In the genomic region with DNA sequence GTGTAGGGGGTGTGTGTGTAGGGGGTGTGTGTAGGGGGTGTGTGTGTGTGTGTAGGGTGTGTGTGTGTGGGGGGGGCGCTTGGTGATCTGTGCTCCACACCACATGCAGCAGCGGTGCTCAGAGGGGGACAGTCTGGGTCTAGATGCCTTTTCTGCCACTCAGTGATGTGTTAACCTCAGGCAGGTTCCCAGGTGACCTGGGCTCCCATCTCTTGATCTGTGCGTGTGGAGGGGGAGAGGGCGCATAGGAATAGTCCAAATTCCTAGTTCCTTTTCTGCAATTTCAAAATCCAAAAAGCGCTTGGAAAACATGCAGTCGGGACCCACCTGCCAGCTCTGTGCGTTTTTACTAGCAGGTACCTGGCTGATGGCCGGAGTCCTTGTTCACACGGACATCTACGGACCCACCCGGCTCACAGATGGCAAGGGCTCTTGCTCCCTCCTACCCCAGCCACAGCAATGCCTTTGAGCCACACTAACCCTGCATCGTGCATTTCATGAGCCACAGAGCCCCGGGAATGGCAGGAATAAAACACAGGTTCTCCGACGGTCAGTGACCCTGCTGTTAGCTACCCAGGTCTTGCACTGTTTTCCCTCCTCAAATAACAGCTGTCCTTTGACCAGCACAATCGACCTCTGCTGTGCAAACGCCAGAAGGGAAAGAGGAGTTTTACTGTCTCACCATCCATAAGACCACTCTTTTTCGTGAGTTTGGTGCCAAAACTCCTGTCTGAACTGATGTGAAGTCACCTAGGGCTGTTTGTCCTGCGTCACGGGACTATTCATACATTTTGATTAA, we compare ENCODE assay signal across 29 cellular contexts.
"Had no signal": no experiment of that assay in that cellular context is flagged by ENCODE, and none has a peak within 500 bp of the region (broad histone marks: within the 10 kb centered on the region; RNA-seq: fewer than 3 reads in every experiment).

No MANE protein-coding gene starts in this region.

- ATAC-seq: activated naive CD4-positive, alpha-beta T cell treated with anti-CD3 and anti-CD28 coated beads, Interleukin-2, amount 50 U/mL, for 72 hours; activated T-cell treated with anti-CD3 and anti-CD28 coated beads, Interleukin-2, amount 50 U/mL, for 4 hours; body of pancreas had no signal

- DNase-seq: activated B cell treated with CpG ODN at 0.5 μM for 24 hours; activated CD4-positive, alpha-beta memory T cell treated with anti-CD3 and anti-CD28 coated beads for 36 hours; activated CD4-positive, alpha-beta T cell treated with anti-CD3 and anti-CD28 coated beads for 4 hours; activated CD4-positive, alpha-beta T cell treated with anti-CD3 and anti-CD28 coated beads, Interleukin-2, amount 50 U/mL, for 1 hour; activated CD4-positive, CD25-positive, alpha-beta regulatory T cell treated with anti-CD3 and anti-CD28 coated beads, Interleukin-2, amount 50 U/mL, for 72 hours; activated CD8-positive, alpha-beta memory T cell treated with anti-CD3 and anti-CD28 coated beads, Interleukin-2, amount 50 U/mL, for 4 hours; activated gamma-delta T cell treated with Interleukin-2 at 50 U/mL for 16 hours; activated naive CD4-positive, alpha-beta T cell treated with anti-CD3 and anti-CD28 coated beads for 36 hours; activated T-cell treated with anti-CD3 and anti-CD28 coated beads for 4 hours; activated T-cell treated with anti-CD3 and anti-CD28 coated beads, Interleukin-2, amount 50 U/mL, for 4 hours; adrenal gland; body of pancreas; central memory CD4-positive, alpha-beta T cell; NCI-H1105; NCI-H1417 treated with DMSO at 0.1 percent for 48 hours; NCI-H1694 treated with DMSO at 0.1 percent for 48 hours; NCI-H2029; NCI-H510A; NCI-H526 treated with DMSO at 0.1 percent for 48 hours; OCI-M1; Right ventricle myocardium superior; SW 1271; T-helper 1 cell; T-helper 2 cell; T-helper 9 cell had no signal

- H3K36me3 Mint-ChIP-seq: activated CD4-positive, alpha-beta memory T cell treated with anti-CD3 and anti-CD28 coated beads for 36 hours; activated naive CD4-positive, alpha-beta T cell treated with anti-CD3 and anti-CD28 coated beads, Interleukin-2, amount 50 U/mL, for 72 hours had no signal

- H3K9me3 ChIP-seq: adrenal gland, body of pancreas had no signal

- FAIRE-seq: astrocyte had no signal

- H3K27ac ChIP-seq: adrenal gland, body of pancreas, VCaP had no signal

- H3K27ac Mint-ChIP-seq: activated B cell treated with CpG ODN at 0.5 μM for 24 hours; activated CD4-positive, alpha-beta memory T cell treated with anti-CD3 and anti-CD28 coated beads for 36 hours; activated naive CD4-positive, alpha-beta T cell treated with anti-CD3 and anti-CD28 coated beads for 36 hours; activated naive CD4-positive, alpha-beta T cell treated with anti-CD3 and anti-CD28 coated beads, Interleukin-2, amount 50 U/mL, for 72 hours; activated T-helper 1 cell treated with anti-CD3 and anti-CD28 coated beads, Interleukin-12 subunit alpha, Interleukin-12 subunit beta, Interleukin-2, Interleukin-4 antibody, amounts not matched to agents 30 ng/mL and 10 ng/mL and 1 ng/mL, durations not matched to agents 14 hours and 24 hours and 36 hours had no signal

- H3K9me3 Mint-ChIP-seq: activated B cell treated with CpG ODN at 0.5 μM for 24 hours; activated CD4-positive, alpha-beta memory T cell treated with anti-CD3 and anti-CD28 coated beads for 36 hours; activated naive CD4-positive, alpha-beta T cell treated with anti-CD3 and anti-CD28 coated beads for 36 hours; activated naive CD4-positive, alpha-beta T cell treated with anti-CD3 and anti-CD28 coated beads, Interleukin-2, amount 50 U/mL, for 72 hours; activated T-cell treated with anti-CD3 and anti-CD28 coated beads, Interleukin-2, amount 50 U/mL, for 4 hours; activated T-helper 1 cell treated with anti-CD3 and anti-CD28 coated beads, Interleukin-12 subunit alpha, Interleukin-12 subunit beta, Interleukin-2, Interleukin-4 antibody, amounts not matched to agents 30 ng/mL and 10 ng/mL and 1 ng/mL, durations not matched to agents 14 hours and 24 hours and 36 hours had no signal

- H3K4me3 ChIP-seq: adrenal gland, body of pancreas had no signal

- H3K4me3 Mint-ChIP-seq: activated B cell treated with CpG ODN at 0.5 μM for 24 hours; activated CD4-positive, alpha-beta memory T cell treated with anti-CD3 and anti-CD28 coated beads for 36 hours; activated naive CD4-positive, alpha-beta T cell treated with anti-CD3 and anti-CD28 coated beads for 36 hours; activated T-cell treated with anti-CD3 and anti-CD28 coated beads, Interleukin-2, amount 50 U/mL, for 4 hours; activated T-helper 1 cell treated with anti-CD3 and anti-CD28 coated beads, Interleukin-12 subunit alpha, Interleukin-12 subunit beta, Interleukin-2, Interleukin-4 antibody, amounts not matched to agents 30 ng/mL and 10 ng/mL and 1 ng/mL, durations not matched to agents 14 hours and 24 hours and 36 hours had no signal

- H3K4me1 ChIP-seq: adrenal gland, body of pancreas had no signal

- H3K36me3 ChIP-seq: adrenal gland had no signal
